In the genomic region with DNA sequence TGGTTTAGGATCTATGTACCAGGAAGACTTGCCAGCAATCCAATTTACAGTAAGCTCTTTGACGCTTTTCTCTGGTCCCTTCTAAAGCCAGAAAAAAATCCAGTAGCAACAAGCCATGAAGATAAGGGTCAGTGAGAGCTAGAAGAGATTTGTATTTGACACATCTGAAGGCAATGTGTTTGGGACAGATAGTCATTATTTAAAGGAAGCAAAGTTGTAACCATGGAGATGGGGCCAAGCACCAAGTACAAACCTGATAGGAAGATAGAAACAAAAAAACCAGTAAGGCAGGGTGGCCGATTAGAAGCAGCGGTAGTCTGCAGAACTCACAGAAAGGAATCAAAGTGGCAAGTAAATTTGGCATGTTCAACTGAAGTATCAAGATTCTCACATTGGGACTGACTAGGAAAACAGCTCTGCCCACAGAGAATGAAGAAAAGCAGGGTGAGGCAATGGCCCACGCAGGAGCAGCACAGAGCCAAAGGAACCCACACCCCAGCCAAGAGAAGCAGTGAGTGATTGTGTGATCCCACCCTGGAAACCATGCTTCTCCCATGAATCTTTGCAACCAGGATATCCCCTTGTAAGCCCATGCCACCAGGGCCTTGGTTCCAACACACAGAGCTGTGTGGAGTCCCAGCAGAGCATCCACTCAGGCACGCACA, we compare ENCODE assay signal across 26 cellular contexts. TPM values are rescaled to one million over a fixed set of nuclear protein-coding genes. Genes with fewer than 3 reads are reported as not detected.
"Had no signal": no experiment of that assay in that cellular context is flagged by ENCODE, and none has a peak within 500 bp of the region (broad histone marks: within the 10 kb centered on the region; RNA-seq: fewer than 3 reads in every experiment).

No MANE protein-coding gene starts in this region.

- H3K4me1 ChIP-seq: foreskin keratinocyte, left lung, stomach, suprapubic skin, transverse colon had no signal

- H3K4me3 ChIP-seq: left lung, stomach, suprapubic skin, transverse colon had no signal

- H3K9me3 ChIP-seq: suprapubic skin had no signal

- H3K36me3 ChIP-seq: left lung, stomach, suprapubic skin, transverse colon had no signal

- DNase-seq: activated CD4-positive, alpha-beta memory T cell treated with anti-CD3 and anti-CD28 coated beads, Interleukin-2, amount 10 ng/mL, durations not matched to agents 7 days and 5 days; activated CD4-positive, alpha-beta T cell treated with anti-CD3 and anti-CD28 coated beads for 48 hours; activated CD4-positive, CD25-positive, alpha-beta regulatory T cell; activated effector memory CD4-positive, alpha-beta T cell treated with Interleukin-2 at 50 U/mL for 16 hours; activated naive CD4-positive, alpha-beta T cell treated with anti-CD3 and anti-CD28 coated beads for 36 hours; activated naive CD8-positive, alpha-beta T cell treated with anti-CD3 and anti-CD28 coated beads, Interleukin-2, amount 10 ng/mL, durations not matched to agents 7 days and 5 days; activated T-cell treated with anti-CD3 and anti-CD28 coated beads, Interleukin-2, amount 50 U/mL, for 72 hours; amniotic stem cell; effector CD4-positive, alpha-beta T cell; foreskin keratinocyte; immature natural killer cell; left lung; mammary epithelial cell; small intestine; stimulated activated CD4-positive, alpha-beta T cell treated with anti-CD3 and anti-CD28 coated beads, Interleukin-15, amount 100 ng/mL, for 24 hours; stomach; T-cell; transverse colon had no signal

- H3K27me3 ChIP-seq: left lung, stomach, suprapubic skin, transverse colon had no signal

- H3K27ac ChIP-seq: foreskin keratinocyte, left lung, stomach, suprapubic skin, transverse colon had no signal

- FAIRE-seq: bronchial epithelial cell, endometrium, small intestine, urothelium cell line had no signal

- ATAC-seq: activated T-cell treated with anti-CD3 and anti-CD28 coated beads, Interleukin-2, amount 50 U/mL, for 72 hours; foreskin keratinocyte; left lung; sciatic nerve; stimulated activated memory B cell treated with anti-CD40 and anti-IgM and Interleukin-4, amounts not matched to agents 10 μg/mL and 1 μg/mL and 100 μg/mL, for 72 hours; T-cell had no signal

RNA-seq across cellular contexts. Expression of a gene that starts 12.9 kb away (rescaled TPM):
- total RNA-seq: activated CD4-positive, alpha-beta memory T cell treated with anti-CD3 and anti-CD28 coated beads, Interleukin-2, amount 10 ng/mL, durations not matched to agents 7 days and 5 days; activated naive CD4-positive, alpha-beta T cell treated with anti-CD3 and anti-CD28 coated beads for 36 hours; activated naive CD8-positive, alpha-beta T cell treated with anti-CD3 and anti-CD28 coated beads, Interleukin-2, amount 10 ng/mL, durations not matched to agents 7 days and 5 days; activated T-cell treated with anti-CD3 and anti-CD28 coated beads, Interleukin-2, amount 50 U/mL, for 72 hours; chondrocyte; foreskin keratinocyte; kidney epithelial cell; sciatic nerve; suprapubic skin; T-cell; transverse colon had no signal
- polyA plus RNA-seq: foreskin keratinocyte, immature natural killer cell had no signal
